Comparison of ENCODE assay signal across 8 cellular contexts in the genomic region with DNA sequence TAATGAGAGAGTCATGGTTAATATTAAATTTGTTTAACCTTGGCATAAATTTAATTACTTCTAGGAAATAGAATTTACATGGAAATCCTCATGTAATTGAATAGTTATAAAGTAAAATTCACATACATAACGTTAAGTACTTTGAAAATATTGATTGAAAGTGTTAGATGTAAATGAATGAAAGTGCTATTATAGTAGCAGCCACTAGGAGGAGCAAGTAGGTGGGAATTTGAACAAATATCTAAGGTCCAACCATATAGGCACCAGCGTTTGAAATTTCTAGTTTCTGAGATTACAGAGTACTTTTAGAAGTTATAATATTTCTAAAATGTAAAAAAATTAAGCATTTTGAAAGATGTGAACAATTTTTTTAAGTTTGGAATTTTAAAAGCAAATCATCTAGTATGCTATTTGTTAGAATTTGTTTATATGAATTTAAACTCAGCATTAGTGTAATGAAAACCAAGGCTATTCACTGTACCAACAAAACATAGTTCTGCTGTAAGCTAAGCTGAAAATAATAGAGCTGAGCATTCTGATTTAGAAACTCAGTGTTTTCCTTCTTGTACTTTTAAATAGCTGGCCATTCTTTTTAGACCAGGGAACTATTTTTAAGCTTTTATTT. TPM values are rescaled to one million over a fixed set of nuclear protein-coding genes. Genes with fewer than 3 reads are reported as not detected.
DNase-seq lines count a peak whose midpoint lies in the region; ATAC-seq and TF ChIP-seq lines count a peak whose summit lies in the region.
"Had no signal": no experiment of that assay in that cellular context is flagged by ENCODE, and none has a peak within 500 bp of the region (broad histone marks: within the 10 kb centered on the region; RNA-seq: fewer than 3 reads in every experiment).

No MANE protein-coding gene starts in this region.

- no TSS peak for BruUV-seq in Panc1 (replicated peaks; lab: Mats Ljungman, UMichigan)

- H3K9me3 ChIP-seq in Panc1 (ENCODE audit: control insufficient read depth, insufficient read depth, low read depth, low read length) = no peaks in the 10 kb centered on the region

- peaks cover 13% of the 10 kb centered on the region for H3K36me3 Mint-ChIP-seq in effector memory CD8-positive, alpha-beta T cell (ENCODE audit: insufficient read depth)
- H3K36me3 Mint-ChIP-seq: activated naive CD8-positive, alpha-beta T cell treated with anti-CD3 and anti-CD28 coated beads, Interleukin-2, amount 10 ng/mL, durations not matched to agents 7 days and 5 days had no signal

- in situ Hi-C loops in Panc1 (cut with HindIII; ENCODE audit: low pct_unique_long_range_greater_than_20kb, low sequenced_read_pairs) = no loop called here

- peak overlapping the region in 1 of 2 donors; percentile 44 for H3K27ac Mint-ChIP-seq in effector memory CD8-positive, alpha-beta T cell
- H3K27ac Mint-ChIP-seq: activated naive CD8-positive, alpha-beta T cell treated with anti-CD3 and anti-CD28 coated beads, Interleukin-2, amount 10 ng/mL, durations not matched to agents 7 days and 5 days had no signal

- intact Hi-C loops in Panc1 (cut with micrococcal nuclease; ENCODE audit: unreplicated experiment) = no loop called here

- H3K4me1 ChIP-seq in Panc1 (ENCODE audit: control insufficient read depth, insufficient read depth, low read length) = peaks cover 20% of the 10 kb centered on the region

- no peak for DNase-seq in GM06990 (ENCODE audit: extremely low read depth, insufficient read length)
- DNase-seq in LNCaP clone FGC (ENCODE audit: low read depth) = no peak
- DNase-seq in Panc1 (ENCODE audit: low read depth, low spot score) = peak; percentile 33
- DNase-seq in effector memory CD8-positive, alpha-beta T cell = peak in 2 of 3 experiments; percentile 27 to 34
- DNase-seq in myocyte (ENCODE audit: low read depth) = peak; percentile 65
- no peak for DNase-seq in cortex of kidney (lab: John Stamatoyannopoulos, UW)
- DNase-seq: activated naive CD8-positive, alpha-beta T cell treated with anti-CD3 and anti-CD28 coated beads, Interleukin-2, amount 10 ng/mL, durations not matched to agents 7 days and 5 days had no signal

- no peaks in the 10 kb centered on the region for H3K27me3 Mint-ChIP-seq in effector memory CD8-positive, alpha-beta T cell
- H3K27me3 Mint-ChIP-seq: activated naive CD8-positive, alpha-beta T cell treated with anti-CD3 and anti-CD28 coated beads, Interleukin-2, amount 10 ng/mL, durations not matched to agents 7 days and 5 days had no signal

- POLR2A ChIA-PET in Panc1 (lab: Charles Lee) = no interaction called here

- H3K27me3 ChIP-seq in GM06990 (replicated peaks; ENCODE audit: control insufficient read depth, insufficient read depth, low read length) (no peaks in the 10 kb centered on the region), Panc1 (ENCODE audit: control insufficient read depth, insufficient read depth, low read length) (no peaks in the 10 kb centered on the region)

- peaks cover 9 to 48% of the 10 kb centered on the region in 2 donors for H3K4me1 Mint-ChIP-seq in effector memory CD8-positive, alpha-beta T cell (ENCODE audit: low read depth in 2 of 2)

- peak overlapping the region; percentile 69 to 74 for H3K4me3 Mint-ChIP-seq in effector memory CD8-positive, alpha-beta T cell
- H3K4me3 Mint-ChIP-seq: activated naive CD8-positive, alpha-beta T cell treated with anti-CD3 and anti-CD28 coated beads, Interleukin-2, amount 10 ng/mL, durations not matched to agents 7 days and 5 days had no signal

- CTCF ChIA-PET in Panc1 (lab: Charles Lee) = no interaction called here

- TF ChIP-seq CTCF in GM06990 (IDR thresholded peaks at IDR 0.05; ENCODE audit: insufficient read depth, low read length, poor library complexity, severe bottlenecking) = peak; percentile 70
- peak; percentile 75 for TF ChIP-seq CTCF in LNCaP clone FGC (IDR thresholded peaks at IDR 0.05; ENCODE audit: control insufficient read depth, extremely low read depth, insufficient read depth)
- peak; percentile 78; the same call in 1 of the 2 replicates for TF ChIP-seq CTCF in Panc1 (IDR thresholded peaks at IDR 0.05)

- H3K9me3 Mint-ChIP-seq in effector memory CD8-positive, alpha-beta T cell = no peaks in the 10 kb centered on the region
- H3K9me3 Mint-ChIP-seq: activated naive CD8-positive, alpha-beta T cell treated with anti-CD3 and anti-CD28 coated beads, Interleukin-2, amount 10 ng/mL, durations not matched to agents 7 days and 5 days had no signal

- no peaks in the 10 kb centered on the region for H3K36me3 ChIP-seq in GM06990 (ENCODE audit: control insufficient read depth, insufficient read depth, low read length)
- H3K36me3 ChIP-seq in Panc1 (ENCODE audit: control insufficient read depth, insufficient read depth, low read length) = no peaks in the 10 kb centered on the region; the same call in 1 of the 2 replicates

- H3K4me3 ChIP-seq in GM06990 (replicated peaks; ENCODE audit: low read depth, low read length) (no peak overlapping the region), LNCaP clone FGC (ENCODE audit: low read depth, low read length) (no peak overlapping the region), Panc1 (ENCODE audit: low read depth in 2 of 2, low read length in 2 of 2) (no peak overlapping the region)

- H3K27ac ChIP-seq in Panc1 (ENCODE audit: low read length) = no peak overlapping the region

- ATAC-seq in GM21825 (IDR thresholded peaks at IDR 0.05; ENCODE audit: unreplicated experiment) (peak; percentile 52), Panc1 (peak; percentile 74)
- ATAC-seq in effector memory CD8-positive, alpha-beta T cell (replicated peaks) = peak; percentile 51

RNA-seq across cellular contexts. Expression of a gene that starts 3.3 kb away (rescaled TPM):
- total RNA-seq in Panc1 (2021; ENCODE audit: unreplicated experiment) (0.08 TPM), myocyte (9.9 and 16.8 TPM in 2 replicates)
- not detected for polyA plus RNA-seq in Panc1 (2012; ENCODE audit: insufficient read length)
- polyA plus RNA-seq in myocyte (2012) = 14.5 TPM

Comparison
In these comparisons a context has a peak if more than half of its experiments do, and no peak if none do; other contexts are left out.
1. DNase-seq: peak in Panc1 (single experiment), effector memory CD8-positive, alpha-beta T cell (2 of 3) and myocyte (single experiment); none in GM06990 (single experiment), LNCaP clone FGC (single experiment) and cortex of kidney (single experiment).
2. RNA of a gene that starts 3.3 kb away (total RNA-seq): 9.9 to 16.8 TPM in myocyte; 0.08 TPM in Panc1 (single experiment); every median in the first group is over 10 times any median in the second.
3. Peak in every context shown above with its lines, with median percentiles within 50 percentile points of each other: CTCF ChIP-seq and ATAC-seq.